In genomic region chr4:105146286-105147219, GRCh38 we compare ENCODE assay signal across 8 cellular contexts. TPM values are rescaled to one million over a fixed set of nuclear protein-coding genes. Genes with fewer than 3 reads are reported as not detected.
DNase-seq lines count a peak whose midpoint lies in the region; ATAC-seq and TF ChIP-seq lines count a peak whose summit lies in the region.

Gene TET2, plus strand, starts transcription at chr4:105146876. Its CDS starts 87,067 bp downstream, at chr4:105233943.

- ATAC-seq in GM19043 (IDR thresholded peaks at IDR 0.05; ENCODE audit: low read depth, unreplicated experiment) (peak; percentile 77), HG03342 (IDR thresholded peaks at IDR 0.05; ENCODE audit: unreplicated experiment) (peak; percentile 86)

- no peak for TF ChIP-seq CTCF in kidney epithelial cell (IDR thresholded peaks at IDR 0.05; ENCODE audit: insufficient read depth, low read length, poor library complexity, severe bottlenecking)

- no peaks in the 10 kb centered on the region for H3K36me3 ChIP-seq in kidney epithelial cell (ENCODE audit: control insufficient read depth, insufficient read depth, low read length)

- H3K27me3 ChIP-seq in kidney epithelial cell (ENCODE audit: control insufficient read depth, insufficient read depth, low read length), result no peaks in the 10 kb centered on the region

- H3K4me3 ChIP-seq in kidney epithelial cell (ENCODE audit: low read depth, low read length), result peak within 1 kb of the TSS; percentile 70

- peak; percentile 86 for DNase-seq in AG08396 (ENCODE audit: low spot score)
- peak; percentile 59 for DNase-seq in NCI-H446 treated with DMSO at 0.1 percent for 48 hours (lab: John Stamatoyannopoulos, UW)
- DNase-seq in activated CD4-positive, alpha-beta T cell treated with anti-CD3 and anti-CD28 coated beads for 24 hours (ENCODE audit: low read depth in 2 of 2), result peak; percentile 61 to 63
- DNase-seq in cerebellum (ENCODE audit: low spot score), result peak; percentile 58
- DNase-seq in kidney epithelial cell (ENCODE audit: low read depth), result peak; percentile 67
- peak; percentile 55 to 69 for DNase-seq in stimulated activated CD4-positive, alpha-beta T cell treated with anti-CD3 and anti-CD28 coated beads, Interleukin-15, amount 100 ng/mL, for 1 hour (ENCODE audit: low read depth in 1 of 2, low spot score in 1 of 2)

RNA-seq across cellular contexts. Expression of gene TET2, which starts in this region (rescaled TPM):
- total RNA-seq in cerebellum (35.7 TPM), kidney epithelial cell (10.4 and 12.4 TPM in 2 replicates)

Comparison
In these comparisons a context has a peak if more than half of its experiments do, and no peak if none do; other contexts are left out.
1. Peak in every context shown above with its lines: DNase-seq, ATAC-seq and H3K4me3 ChIP-seq.